ENCODE assay signal across 21 cellular contexts in the genomic region with DNA sequence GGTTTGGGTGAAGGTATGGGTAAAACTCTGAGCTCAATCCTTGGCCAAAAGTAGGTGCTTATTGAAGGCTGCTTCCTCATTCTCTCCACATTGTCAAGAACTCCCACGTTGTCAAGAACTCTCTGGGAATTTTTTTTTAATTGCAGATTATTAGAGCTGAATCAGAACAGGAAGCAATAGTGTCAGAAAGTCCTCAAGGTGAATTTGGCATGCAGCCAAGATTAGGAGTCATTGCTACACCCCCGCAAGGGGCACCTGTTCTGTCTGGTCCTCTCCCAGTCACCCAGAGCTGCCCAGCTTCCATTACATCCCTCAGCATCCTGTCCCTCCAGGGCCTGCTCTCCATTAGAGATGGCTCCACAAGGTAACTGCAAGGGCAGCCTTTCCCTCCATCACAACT.
"Had no signal": no experiment of that assay in that cellular context is flagged by ENCODE, and none has a peak within 500 bp of the region (broad histone marks: within the 10 kb centered on the region; RNA-seq: fewer than 3 reads in every experiment).

No MANE protein-coding gene starts in this region.

- H3K9me3 Mint-ChIP-seq: activated CD8-positive, alpha-beta T cell treated with anti-CD3 and anti-CD28 coated beads for 36 hours; mesothelial cell of epicardium; neural crest cell; WTC11 had no signal

- ATAC-seq: activated CD8-positive, alpha-beta T cell treated with anti-CD3 and anti-CD28 coated beads for 36 hours; activated naive CD4-positive, alpha-beta T cell treated with anti-CD3 and anti-CD28 coated beads, Interleukin-2, amount 50 U/mL, for 72 hours; activated T-cell treated with anti-CD3 and anti-CD28 coated beads, Interleukin-2, amount 50 U/mL, for 4 hours; body of pancreas; heart left ventricle; psoas muscle; right lobe of liver; WTC11 had no signal

- H3K4me3 Mint-ChIP-seq: activated CD8-positive, alpha-beta T cell treated with anti-CD3 and anti-CD28 coated beads for 36 hours; activated T-cell treated with anti-CD3 and anti-CD28 coated beads, Interleukin-2, amount 50 U/mL, for 4 hours; immature natural killer cell; mesothelial cell of epicardium; neural crest cell; WTC11 had no signal

- H3K4me1 Mint-ChIP-seq: immature natural killer cell, neural crest cell had no signal

- H3K27ac Mint-ChIP-seq: activated CD8-positive, alpha-beta T cell treated with anti-CD3 and anti-CD28 coated beads for 36 hours; activated naive CD4-positive, alpha-beta T cell treated with anti-CD3 and anti-CD28 coated beads, Interleukin-2, amount 50 U/mL, for 72 hours; immature natural killer cell; mesothelial cell of epicardium; WTC11 had no signal

- DNase-seq: activated CD4-positive, alpha-beta T cell treated with anti-CD3 and anti-CD28 coated beads for 48 hours; activated CD8-positive, alpha-beta T cell treated with anti-CD3 and anti-CD28 coated beads for 36 hours; activated effector memory CD4-positive, alpha-beta T cell treated with anti-CD3 and anti-CD28 coated beads, Interleukin-2, amount 50 U/mL, for 16 hours; activated T-cell treated with anti-CD3 and anti-CD28 coated beads, Interleukin-2, amount 50 U/mL, for 4 hours; amygdala; body of pancreas; central memory CD4-positive, alpha-beta T cell; effector CD4-positive, alpha-beta T cell; immature natural killer cell; lower lobe of right lung; psoas muscle; right lobe of liver; stimulated activated CD4-positive, alpha-beta T cell treated with anti-CD3 and anti-CD28 coated beads, Interleukin-4, amount 100 ng/mL, for 4 hours; stimulated activated CD8-positive, alpha-beta memory T cell treated with anti-CD3 and anti-CD28 coated beads, Interleukin-4, amount 100 ng/mL, for 48 hours; stimulated activated naive CD4-positive, alpha-beta T cell treated with Interleukin-2 at 50 U/mL for 16 hours; transverse colon had no signal

- H3K36me3 Mint-ChIP-seq: activated naive CD4-positive, alpha-beta T cell treated with anti-CD3 and anti-CD28 coated beads, Interleukin-2, amount 50 U/mL, for 72 hours; mesothelial cell of epicardium; WTC11 had no signal
